In genomic region chr6:170058878-170059485, GRCh38 we compare ENCODE assay signal across 20 cellular contexts.
"Had no signal": no experiment of that assay in that cellular context is flagged by ENCODE, and none has a peak within 500 bp of the region (broad histone marks: within the 10 kb centered on the region; RNA-seq: fewer than 3 reads in every experiment).

No MANE protein-coding gene starts in this region.

- DNase-seq: activated CD4-positive, alpha-beta T cell treated with anti-CD3 and anti-CD28 coated beads, Interleukin-2, amount 50 U/mL, for 48 hours; activated CD8-positive, alpha-beta memory T cell treated with anti-CD3 and anti-CD28 coated beads, Interleukin-2, amount 10 ng/mL, durations not matched to agents 7 days and 5 days; activated gamma-delta T cell; activated T-cell treated with anti-CD3 and anti-CD28 coated beads, Interleukin-2, amount 50 U/mL, for 1 hour; amygdala; central memory CD4-positive, alpha-beta T cell; colonic mucosa; esophagus squamous epithelium; left ventricle myocardium inferior; mesenchymal stem cell; substantia nigra; T-helper 1 cell; T1000; trophoblast cell had no signal

- H3K27ac Mint-ChIP-seq: activated CD8-positive, alpha-beta memory T cell treated with anti-CD3 and anti-CD28 coated beads, Interleukin-2, amount 10 ng/mL, durations not matched to agents 7 days and 5 days; activated naive CD8-positive, alpha-beta T cell; natural killer cell treated with Interleukin-12 subunit alpha and Interleukin-12 subunit beta and Interleukin-15 and Interleukin-18, amount 100 ng/mL, for 72 hours; stimulated activated memory B cell treated with anti-CD40 and anti-IgM and Interleukin-4, amounts not matched to agents 10 μg/mL and 1 μg/mL and 100 μg/mL, for 72 hours had no signal

- H3K4me3 Mint-ChIP-seq: activated CD8-positive, alpha-beta memory T cell treated with anti-CD3 and anti-CD28 coated beads, Interleukin-2, amount 10 ng/mL, durations not matched to agents 7 days and 5 days; activated naive CD8-positive, alpha-beta T cell; natural killer cell treated with Interleukin-12 subunit alpha and Interleukin-12 subunit beta and Interleukin-15 and Interleukin-18, amount 100 ng/mL, for 72 hours; stimulated activated memory B cell treated with anti-CD40 and anti-IgM and Interleukin-4, amounts not matched to agents 10 μg/mL and 1 μg/mL and 100 μg/mL, for 72 hours had no signal

- H3K27ac ChIP-seq: body of pancreas, colonic mucosa, esophagus squamous epithelium, hepatocyte, left ventricle myocardium inferior had no signal

- H3K9me3 Mint-ChIP-seq: natural killer cell treated with Interleukin-12 subunit alpha and Interleukin-12 subunit beta and Interleukin-15 and Interleukin-18, amount 100 ng/mL, for 72 hours; stimulated activated memory B cell treated with anti-CD40 and anti-IgM and Interleukin-4, amounts not matched to agents 10 μg/mL and 1 μg/mL and 100 μg/mL, for 72 hours had no signal

- H3K4me1 Mint-ChIP-seq: activated CD8-positive, alpha-beta memory T cell treated with anti-CD3 and anti-CD28 coated beads, Interleukin-2, amount 10 ng/mL, durations not matched to agents 7 days and 5 days; stimulated activated memory B cell treated with anti-CD40 and anti-IgM and Interleukin-4, amounts not matched to agents 10 μg/mL and 1 μg/mL and 100 μg/mL, for 72 hours had no signal

- H3K36me3 ChIP-seq: colonic mucosa, esophagus squamous epithelium, left ventricle myocardium inferior had no signal

- ATAC-seq: activated CD8-positive, alpha-beta memory T cell treated with anti-CD3 and anti-CD28 coated beads, Interleukin-2, amount 10 ng/mL, durations not matched to agents 7 days and 5 days; body of pancreas; natural killer cell treated with Interleukin-12 subunit alpha and Interleukin-12 subunit beta and Interleukin-15 and Interleukin-18, amount 100 ng/mL, for 72 hours; SK-N-SH treated with all-trans-retinoic acid at 6 μM for 48 hours; stimulated activated memory B cell treated with anti-CD40 and anti-IgM and Interleukin-4, amounts not matched to agents 10 μg/mL and 1 μg/mL and 100 μg/mL, for 72 hours had no signal

- H3K4me3 ChIP-seq: body of pancreas, colonic mucosa, esophagus squamous epithelium, hepatocyte, left ventricle myocardium inferior had no signal

- H3K9me3 ChIP-seq: body of pancreas, colonic mucosa, esophagus squamous epithelium, left ventricle myocardium inferior had no signal

- H3K27me3 ChIP-seq: body of pancreas, colonic mucosa, hepatocyte had no signal

- H3K36me3 Mint-ChIP-seq: activated CD8-positive, alpha-beta memory T cell treated with anti-CD3 and anti-CD28 coated beads, Interleukin-2, amount 10 ng/mL, durations not matched to agents 7 days and 5 days; activated naive CD8-positive, alpha-beta T cell; stimulated activated memory B cell treated with anti-CD40 and anti-IgM and Interleukin-4, amounts not matched to agents 10 μg/mL and 1 μg/mL and 100 μg/mL, for 72 hours had no signal

- H3K4me1 ChIP-seq: body of pancreas, colonic mucosa, esophagus squamous epithelium had no signal
